Comparison of ENCODE assay signal across 8 cellular contexts in the genomic region with DNA sequence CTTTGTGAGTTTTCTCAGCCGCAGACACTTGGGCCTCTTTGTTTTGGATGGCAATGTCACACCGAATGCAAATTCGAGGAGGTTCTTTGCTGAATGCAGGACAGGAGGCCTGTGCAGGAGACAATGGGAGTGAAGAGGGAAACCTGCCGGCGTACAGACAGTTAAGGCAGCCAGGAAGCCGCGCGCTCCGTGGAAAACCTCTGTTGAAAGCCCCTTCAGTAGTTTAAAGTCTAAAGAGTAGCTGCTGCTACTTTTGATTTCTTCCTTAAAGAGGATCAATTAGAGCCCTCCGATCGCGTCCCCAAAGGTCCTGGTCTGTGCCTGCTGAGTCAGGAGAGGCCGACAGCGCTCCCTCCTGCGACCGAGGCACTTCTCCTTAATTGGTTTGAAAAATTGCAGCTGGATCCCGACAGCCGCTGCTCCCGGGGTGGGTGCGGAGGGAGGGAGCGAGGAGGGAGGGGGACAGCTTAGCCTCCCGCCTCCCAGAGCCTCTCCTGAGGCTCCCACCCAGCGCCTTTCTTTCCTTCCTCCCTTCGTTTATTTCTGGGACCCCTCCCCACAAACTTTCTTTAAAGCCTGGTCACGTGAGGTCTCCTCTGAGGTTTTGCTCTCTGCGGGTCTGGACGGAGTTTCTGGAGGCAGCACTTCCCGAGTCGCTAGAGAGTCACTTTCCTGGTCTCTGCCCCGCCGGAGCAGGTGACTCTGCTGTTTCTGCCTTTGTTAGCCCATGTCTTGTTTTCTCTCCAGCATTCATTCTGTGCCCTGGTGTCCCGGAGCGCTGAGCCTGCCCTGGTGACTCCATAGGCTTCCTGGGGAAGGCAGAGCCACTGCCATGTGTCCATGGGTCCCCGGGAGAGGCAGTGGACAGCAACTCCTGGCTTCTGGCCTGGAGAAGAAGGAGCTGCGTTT.
DNase-seq lines count a peak whose midpoint lies in the region; ATAC-seq and TF ChIP-seq lines count a peak whose summit lies in the region.

No MANE protein-coding gene starts in this region.

- peaks cover 6% of the 10 kb centered on the region for H3K4me1 ChIP-seq in iPS-18a (ENCODE audit: control insufficient read depth, low read depth, low read length)

- DNase-seq in ELR (ENCODE audit: low read depth), result peak; percentile 53
- peak; percentile 73 for DNase-seq in NCI-H2227 treated with DMSO at 0.1 percent for 48 hours (lab: John Stamatoyannopoulos, UW)
- peak; percentile 73 for DNase-seq in astrocyte of the hippocampus (ENCODE audit: low read depth, low spot score)
- DNase-seq in retinal pigment epithelial cell (ENCODE audit: low read depth), result no peak
- DNase-seq in middle frontal gyrus (ENCODE audit: extremely low spot score, low spot score), result no peak
- DNase-seq in stimulated activated naive CD4-positive, alpha-beta T cell treated with Interleukin-2 at 50 U/mL for 16 hours (lab: John Stamatoyannopoulos, UW), result no peak

- H3K27ac ChIP-seq in iPS-18a (ENCODE audit: low read length), result peak overlapping the region; percentile 19

- H3K9ac ChIP-seq in iPS-18a (ENCODE audit: low read length), result peak overlapping the region; percentile 76

- peaks cover 8% of the 10 kb centered on the region for H3K27me3 ChIP-seq in iPS-18a (ENCODE audit: control insufficient read depth, insufficient read depth, low read length)

- H3K9me3 ChIP-seq in iPS-18a (ENCODE audit: control insufficient read depth, low read depth, low read length), result no peaks in the 10 kb centered on the region

- H3K4me3 ChIP-seq in iPS-18a (ENCODE audit: low read length), result peak overlapping the region; percentile 60
- peak overlapping the region; percentile 75 for H3K4me3 ChIP-seq in retinal pigment epithelial cell (ENCODE audit: low read length)

- TF ChIP-seq CTCF in retinal pigment epithelial cell (conservative IDR thresholded peaks at IDR 0.05; ENCODE audit: low read depth, low read length), result peak; percentile 13

- H3K36me3 ChIP-seq in iPS-18a (ENCODE audit: control insufficient read depth, low read depth, low read length), result no peaks in the 10 kb centered on the region

- ATAC-seq in GM21526 (IDR thresholded peaks at IDR 0.05; ENCODE audit: low FRiP score, unreplicated experiment), result no peak

Comparison
In these comparisons a context has a peak if more than half of its experiments do, and no peak if none do; other contexts are left out.
1. DNase-seq: peak in ELR (single experiment), NCI-H2227 treated with DMSO at 0.1 percent for 48 hours (single experiment) and astrocyte of the hippocampus (single experiment); none in retinal pigment epithelial cell (single experiment), middle frontal gyrus (single experiment) and stimulated activated naive CD4-positive, alpha-beta T cell treated with Interleukin-2 at 50 U/mL for 16 hours (single experiment).